In genomic region chr17:8939496-8940334, GRCh38 we compare ENCODE assay signal across 12 cellular contexts. TPM values are rescaled to one million over a fixed set of nuclear protein-coding genes. Genes with fewer than 3 reads are reported as not detected.
DNase-seq lines count a peak whose midpoint lies in the region; ATAC-seq and TF ChIP-seq lines count a peak whose summit lies in the region.
"Had no signal": no experiment of that assay in that cellular context is flagged by ENCODE, and none has a peak within 500 bp of the region (broad histone marks: within the 10 kb centered on the region; RNA-seq: fewer than 3 reads in every experiment).

No MANE protein-coding gene starts in this region.

- peaks cover 4% of the 10 kb centered on the region for H3K9me3 Mint-ChIP-seq in activated naive CD8-positive, alpha-beta T cell (ENCODE audit: low read depth)

- peak in 4 of 6 experiments; percentile 13 to 59 (median 50) for DNase-seq in stimulated activated naive CD4-positive, alpha-beta T cell (lab: John Stamatoyannopoulos, UW)
- DNase-seq in stimulated activated naive CD4-positive, alpha-beta T cell treated with Interleukin-2 at 50 U/mL for 16 hours (lab: John Stamatoyannopoulos, UW) = no peak
- DNase-seq in NCI-H82 treated with DMSO at 0.1 percent for 48 hours (lab: John Stamatoyannopoulos, UW; ENCODE audit: unreplicated experiment) = no peak
- no peak for DNase-seq in tibial nerve (ENCODE audit: low spot score in 2 of 2)
- DNase-seq in colonic mucosa = no peak
- no peak for DNase-seq in DMS153 (lab: John Stamatoyannopoulos, UW)
- DNase-seq: dermis blood vessel endothelial cell, NCI-H1105 had no signal

- peaks cover 0 to 17% (median 0%) of the 10 kb centered on the region in 4 donors for H3K4me1 ChIP-seq in tibial nerve
- H3K4me1 ChIP-seq in colonic mucosa = no peaks in the 10 kb centered on the region

- H3K27me3 Mint-ChIP-seq in activated naive CD8-positive, alpha-beta T cell = no peaks in the 10 kb centered on the region

- ATAC-seq in HG03196 (IDR thresholded peaks at IDR 0.05; ENCODE audit: unreplicated experiment) = peak; percentile 27

- TF ChIP-seq POLR2A in tibial nerve (IDR thresholded peaks at IDR 0.05) = no peak

- TF ChIP-seq CTCF in tibial nerve (IDR thresholded peaks at IDR 0.05) (no peak), colonic mucosa (IDR thresholded peaks at IDR 0.05) (no peak)

- H3K4me3 ChIP-seq in tibial nerve (no peak overlapping the region), colonic mucosa (no peak overlapping the region)
- H3K4me3 ChIP-seq: hepatocyte had no signal

- no peak overlapping the region for H3K27ac ChIP-seq in tibial nerve
- H3K27ac ChIP-seq in colonic mucosa = no peak overlapping the region
- H3K27ac ChIP-seq: C4-2B, hepatocyte had no signal

- H3K27me3 ChIP-seq in tibial nerve (no peaks in the 10 kb centered on the region), colonic mucosa (no peaks in the 10 kb centered on the region)

- no peak for TF ChIP-seq EP300 in tibial nerve (IDR thresholded peaks at IDR 0.05)

- WGBS in tibial nerve, 2 donors = 59 to 64% methylated on average over 12 of the region's 12 CpGs

- peaks cover 23% of the 10 kb centered on the region for H3K36me3 Mint-ChIP-seq in activated naive CD8-positive, alpha-beta T cell

- peak overlapping the region; percentile 96 for H3K27ac Mint-ChIP-seq in activated naive CD8-positive, alpha-beta T cell

- no peak overlapping the region for H3K9ac ChIP-seq in colonic mucosa (ENCODE audit: low read depth in 2 of 2, low read length in 2 of 2)

- peaks cover 81% of the 10 kb centered on the region for H3K4me1 Mint-ChIP-seq in activated naive CD8-positive, alpha-beta T cell (ENCODE audit: low read depth)

- H3K4me3 Mint-ChIP-seq in activated naive CD8-positive, alpha-beta T cell = peak overlapping the region; percentile 85

- no peaks in the 10 kb centered on the region for H3K36me3 ChIP-seq in tibial nerve
- H3K36me3 ChIP-seq in colonic mucosa = no peaks in the 10 kb centered on the region

- intact Hi-C loops in colonic mucosa (cut with DNase I) = no loop called here

- peaks cover 0 to 8% (median 0%) of the 10 kb centered on the region in 4 donors for H3K9me3 ChIP-seq in tibial nerve
- H3K9me3 ChIP-seq in colonic mucosa = no peaks in the 10 kb centered on the region

RNA-seq across cellular contexts. Expression of gene PIK3R5, which starts 25.8 kb away (rescaled TPM):
- 10 to 100 TPM; 17.8 to 62.1 (median 22.5) TPM for total RNA-seq in tibial nerve
- total RNA-seq in colonic mucosa = 1 to 10 TPM; 2.2 to 2.5 TPM
- total RNA-seq: dermis blood vessel endothelial cell had no signal

Comparison
In these comparisons a context has a peak if more than half of its experiments do, and no peak if none do; other contexts are left out.
1. DNase-seq: peak in stimulated activated naive CD4-positive, alpha-beta T cell (4 of 6); none in stimulated activated naive CD4-positive, alpha-beta T cell treated with Interleukin-2 at 50 U/mL for 16 hours (single experiment), NCI-H82 treated with DMSO at 0.1 percent for 48 hours (single experiment), tibial nerve (0 of 2), colonic mucosa (single experiment) and DMS153 (single experiment).
2. RNA of gene PIK3R5, which starts 25.8 kb away (total RNA-seq): 17.8 to 62.1 TPM in tibial nerve; 2.2 to 2.5 TPM in colonic mucosa; every median in the first group is over 4 times any median in the second.